In genomic region chr10:79347226-79347893, GRCh38 we compare ENCODE assay signal across 8 cellular contexts. TPM values are rescaled to one million over a fixed set of nuclear protein-coding genes. Genes with fewer than 3 reads are reported as not detected.
DNase-seq lines count a peak whose midpoint lies in the region; ATAC-seq and TF ChIP-seq lines count a peak whose summit lies in the region.

Gene PPIF (plus strand): TSS chr10:79347469. CDS start chr10:79347549, 80 bp downstream.

- no peaks in the 10 kb centered on the region for H3F3A ChIP-seq in OCI-LY1 (ENCODE audit: insufficient read depth, low read length)

- H3K9me3 ChIP-seq in HUES48 (ENCODE audit: control insufficient read depth, insufficient read depth, low read length) (no peaks in the 10 kb centered on the region), OCI-LY1 (ENCODE audit: low read length) (no peaks in the 10 kb centered on the region), mucosa of descending colon (no peaks in the 10 kb centered on the region)

- H3K4me2 ChIP-seq in OCI-LY1 (ENCODE audit: low read length), result peak within 1 kb of the TSS; percentile 90

- peak within 1 kb of the TSS; percentile 69 for H3K27ac ChIP-seq in HUES48 (ENCODE audit: low read depth, low read length)
- H3K27ac ChIP-seq in OCI-LY1 (ENCODE audit: low read depth, low read length, poor library complexity, severe bottlenecking), result peak within 1 kb of the TSS; percentile 62

- peaks cover 37% of the 10 kb centered on the region for H3K36me3 ChIP-seq in HUES48 (ENCODE audit: control insufficient read depth, insufficient read depth, low read length)
- H3K36me3 ChIP-seq in OCI-LY1 (ENCODE audit: insufficient read depth, low read length), result peaks cover 41% of the 10 kb centered on the region
- peaks cover 9% of the 10 kb centered on the region for H3K36me3 ChIP-seq in mucosa of descending colon (ENCODE audit: low read depth)

- peak; percentile 90 for ATAC-seq in GM21390 (IDR thresholded peaks at IDR 0.05; ENCODE audit: unreplicated experiment)
- ATAC-seq in mucosa of descending colon, result peak; percentile 93

- H3K4me1 ChIP-seq in HUES48 (ENCODE audit: control insufficient read depth, insufficient read depth, low read length), result peaks cover 10% of the 10 kb centered on the region; the same call in 1 of the 2 replicates
- H3K4me1 ChIP-seq in OCI-LY1 (ENCODE audit: insufficient read depth, low read length, severe bottlenecking), result peaks cover 24% of the 10 kb centered on the region
- peaks cover 19% of the 10 kb centered on the region for H3K4me1 ChIP-seq in mucosa of descending colon (ENCODE audit: low read depth)

- TF ChIP-seq CTCF in OCI-LY1 (IDR thresholded peaks at IDR 0.05; ENCODE audit: low read length) (peak; percentile 82), epithelial cell of esophagus (IDR thresholded peaks at IDR 0.05; ENCODE audit: insufficient read depth, low read depth, low read length, missing control alignments) (peak; percentile 66), mucosa of descending colon (IDR thresholded peaks at IDR 0.05) (peak; percentile 100)

- H3K9ac ChIP-seq in HUES48 (ENCODE audit: low read depth, low read length) (peak within 1 kb of the TSS; percentile 72), OCI-LY1 (ENCODE audit: low read length) (peak within 1 kb of the TSS; percentile 99)

- no peaks in the 10 kb centered on the region for H3K9me2 ChIP-seq in OCI-LY1 (ENCODE audit: low read depth, low read length)

- intact Hi-C loops in mucosa of descending colon (cut with DNase I, micrococcal nuclease), result no loop called here

- peak; percentile 39 for DNase-seq in DMS 273 treated with DMSO at 0.1 percent for 48 hours (lab: John Stamatoyannopoulos, UW)
- peak; percentile 91 for DNase-seq in activated T-cell treated with anti-CD3 and anti-CD28 coated beads for 4 hours
- DNase-seq in epithelial cell of esophagus (ENCODE audit: low read depth), result peak; percentile 92
- DNase-seq in mucosa of descending colon, result peak; percentile 96 to 98 (median 96)
- DNase-seq in stimulated activated CD8-positive, alpha-beta memory T cell treated with anti-CD3 and anti-CD28 coated beads, Interleukin-4, amount 100 ng/mL, for 1 hour (ENCODE audit: low read depth in 2 of 2, low spot score in 1 of 2), result peak; percentile 86 to 87

- H2AFZ ChIP-seq in OCI-LY1 (ENCODE audit: low read length), result no peak within 1 kb of the TSS

- H3K4me3 ChIP-seq in HUES48 (ENCODE audit: low read depth, low read length), result peak within 1 kb of the TSS; percentile 73
- peak within 1 kb of the TSS; percentile 97 for H3K4me3 ChIP-seq in OCI-LY1 (ENCODE audit: low read depth, low read length, poor library complexity, severe bottlenecking)
- peak within 1 kb of the TSS; percentile 73 for H3K4me3 ChIP-seq in epithelial cell of esophagus (ENCODE audit: low read length)
- H3K4me3 ChIP-seq in mucosa of descending colon, result peak within 1 kb of the TSS; percentile 83

- H3K27me3 ChIP-seq in HUES48 (ENCODE audit: control insufficient read depth, insufficient read depth, low read length) (no peaks in the 10 kb centered on the region), OCI-LY1 (ENCODE audit: insufficient read depth, low read length) (no peaks in the 10 kb centered on the region)

- peaks cover 11% of the 10 kb centered on the region for H3K79me2 ChIP-seq in OCI-LY1 (ENCODE audit: insufficient read depth, low read length)

- H4K20me1 ChIP-seq in OCI-LY1 (ENCODE audit: insufficient read depth, low read length), result no peaks in the 10 kb centered on the region

RNA-seq across cellular contexts. Expression of gene PPIF, which starts in this region (rescaled TPM):
- total RNA-seq in mucosa of descending colon, result 10 to 100 TPM; 54.6 to 88.5 (median 77.3) TPM

Comparison
In these comparisons a context has a peak if more than half of its experiments do, and no peak if none do; other contexts are left out.
1. Peak in every context shown above with its lines: DNase-seq, ATAC-seq, H3K4me3 ChIP-seq and H3K27ac ChIP-seq.
2. DNase-seq: peak in every context shown above with its lines; median percentile 96 in mucosa of descending colon; 92 in epithelial cell of esophagus; 91 in activated T-cell treated with anti-CD3 and anti-CD28 coated beads for 4 hours; 86 in stimulated activated CD8-positive, alpha-beta memory T cell treated with anti-CD3 and anti-CD28 coated beads, Interleukin-4, amount 100 ng/mL, for 1 hour; 39 in DMS 273 treated with DMSO at 0.1 percent for 48 hours.